Comparison of ENCODE assay signal across 8 cellular contexts in the genomic region with DNA sequence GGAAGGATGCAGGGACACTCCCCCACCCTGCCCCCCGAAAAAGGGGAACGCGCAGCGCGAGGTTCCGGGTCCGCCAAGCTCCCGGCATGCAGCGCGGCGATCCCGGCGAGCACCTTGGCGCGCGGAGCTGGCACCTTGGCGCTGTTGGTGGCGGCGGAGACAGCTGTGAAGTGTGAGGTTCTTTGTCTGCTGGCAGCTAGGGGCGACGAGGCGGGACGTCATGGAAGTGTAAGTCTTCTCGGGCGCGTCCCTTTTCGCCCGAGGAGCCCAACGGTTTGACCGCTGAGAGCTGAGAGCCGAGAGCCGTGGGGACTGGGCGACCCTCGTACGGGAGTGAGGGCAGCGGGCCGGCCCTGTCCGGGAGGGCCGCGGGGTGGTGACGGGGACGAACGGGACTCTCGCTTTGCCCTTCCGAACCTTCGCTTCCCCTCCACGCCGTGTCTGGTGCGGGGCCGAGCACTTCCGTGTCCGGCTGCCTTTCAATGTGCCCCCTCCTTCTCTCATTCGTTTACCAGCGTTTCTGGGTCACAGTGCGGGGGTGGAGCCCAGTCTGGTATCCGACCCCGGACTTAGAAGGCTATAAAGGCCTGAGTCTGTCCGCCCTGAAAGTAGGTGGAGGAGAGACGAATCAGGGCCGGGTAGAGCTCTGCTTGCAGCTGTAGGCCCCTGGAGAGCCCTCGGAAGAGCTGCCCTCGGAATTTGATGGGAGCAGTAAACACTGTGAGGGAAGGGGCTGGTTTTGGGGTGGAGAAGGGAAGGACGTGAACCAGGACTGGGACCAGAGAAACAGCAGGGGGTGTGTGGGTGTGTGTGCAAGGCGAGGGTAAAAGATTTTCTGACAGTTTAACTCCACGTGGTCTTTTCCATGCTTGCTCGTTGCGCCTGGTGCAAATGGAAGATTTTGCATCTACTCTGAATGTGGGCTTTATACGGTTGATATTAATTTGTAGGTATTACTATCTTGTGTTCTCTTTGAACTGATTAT. TPM values are rescaled to one million over a fixed set of nuclear protein-coding genes. Genes with fewer than 3 reads are reported as not detected.
DNase-seq lines count a peak whose midpoint lies in the region; ATAC-seq, FAIRE-seq and TF ChIP-seq lines count a peak whose summit lies in the region.

Gene CRCP, plus strand, starts transcription at position 105 of the 985 bp plus-strand sequence. Its CDS starts 116 bp downstream, at position 221.

- H3K79me2 ChIP-seq in OCI-LY3 (ENCODE audit: low read length) = peaks cover 55% of the 10 kb centered on the region

- DNase-seq in DMS114 treated with DMSO at 0.1 percent for 48 hours (lab: John Stamatoyannopoulos, UW; ENCODE audit: unreplicated experiment) = peak; percentile 55
- peak; percentile 70 for DNase-seq in HTR-8/SVneo (ENCODE audit: insufficient read length, low spot score)
- DNase-seq in activated T-cell treated with anti-CD3 and anti-CD28 coated beads for 24 hours (ENCODE audit: low read depth) = peak; percentile 80
- no peak for DNase-seq in epithelial cell of proximal tubule (ENCODE audit: low read depth)
- peak; percentile 89 for DNase-seq in stimulated activated CD8-positive, alpha-beta memory T cell treated with anti-CD3 and anti-CD28 coated beads, Interleukin-4, amount 100 ng/mL, for 48 hours

- FAIRE-seq in HTR-8/SVneo (lab: Jason Lieb, UNC) = no peak

- no peaks in the 10 kb centered on the region for H3K9me3 ChIP-seq in OCI-LY3 (ENCODE audit: insufficient read depth, low read length)
- no peaks in the 10 kb centered on the region for H3K9me3 ChIP-seq in mucosa of rectum (ENCODE audit: control insufficient read depth in 2 of 2, low read length in 2 of 2)

- H3K9ac ChIP-seq in OCI-LY3 (ENCODE audit: low read length) (peak within 1 kb of the TSS; percentile 99), mucosa of rectum (ENCODE audit: low read depth in 1 of 2, low read length in 2 of 2) (peak within 1 kb of the TSS; percentile 85 to 98)

- H3K4me1 ChIP-seq in OCI-LY3 (ENCODE audit: low read length) (peaks cover 11% of the 10 kb centered on the region), mucosa of rectum (ENCODE audit: control insufficient read depth in 2 of 2, insufficient read depth in 2 of 2, low read length in 2 of 2) (peaks cover 14 to 22% of the 10 kb centered on the region in 2 donors)

- peak within 1 kb of the TSS; percentile 86 for H3K27ac ChIP-seq in OCI-LY3 (ENCODE audit: low read length)
- H3K27ac ChIP-seq in mucosa of rectum (ENCODE audit: low read depth in 2 of 2, low read length in 2 of 2) = peak within 1 kb of the TSS; percentile 98 to 99

- peak within 1 kb of the TSS; percentile 93 for H3K4me3 ChIP-seq in OCI-LY3 (ENCODE audit: low read length)
- peak within 1 kb of the TSS; percentile 77 for H3K4me3 ChIP-seq in epithelial cell of proximal tubule (ENCODE audit: low read depth, low read length)
- peak within 1 kb of the TSS; percentile 93 for H3K4me3 ChIP-seq in mucosa of rectum (ENCODE audit: low read length in 2 of 2)

- TF ChIP-seq CTCF in OCI-LY3 (IDR thresholded peaks at IDR 0.05; ENCODE audit: low read depth, low read length) (peak; percentile 9; the same call in 1 of the 2 replicates), epithelial cell of proximal tubule (conservative IDR thresholded peaks at IDR 0.05; ENCODE audit: low read depth, low read length) (peak; percentile 68)

- H2AFZ ChIP-seq in OCI-LY3 (ENCODE audit: low read depth, low read length) = peak within 1 kb of the TSS; percentile 73

- H3K36me3 ChIP-seq in OCI-LY3 (replicated peaks; ENCODE audit: low read depth, low read length) (no peaks in the 10 kb centered on the region), mucosa of rectum (ENCODE audit: control insufficient read depth in 2 of 2, insufficient read depth in 2 of 2, low read length in 2 of 2) (peaks cover 0 to 6% of the 10 kb centered on the region in 2 donors)

- ATAC-seq in GM21381 (IDR thresholded peaks at IDR 0.05; ENCODE audit: unreplicated experiment) = peak; percentile 81

- H3K27me3 ChIP-seq in OCI-LY3 (ENCODE audit: low read depth, low read length) (no peaks in the 10 kb centered on the region), mucosa of rectum (ENCODE audit: control insufficient read depth in 2 of 2, insufficient read depth in 2 of 2, low read length in 2 of 2) (no peaks in the 10 kb centered on the region)

- H3K4me2 ChIP-seq in OCI-LY3 (ENCODE audit: low read length) = peak within 1 kb of the TSS; percentile 83

- peaks cover 26% of the 10 kb centered on the region for H4K20me1 ChIP-seq in OCI-LY3 (ENCODE audit: insufficient read depth, low read length)

RNA-seq across cellular contexts. Expression of gene CRCP, which starts in this region (rescaled TPM):
- 26.9 and 47.0 TPM in 2 replicates for total RNA-seq in epithelial cell of proximal tubule
